In the genomic region with DNA sequence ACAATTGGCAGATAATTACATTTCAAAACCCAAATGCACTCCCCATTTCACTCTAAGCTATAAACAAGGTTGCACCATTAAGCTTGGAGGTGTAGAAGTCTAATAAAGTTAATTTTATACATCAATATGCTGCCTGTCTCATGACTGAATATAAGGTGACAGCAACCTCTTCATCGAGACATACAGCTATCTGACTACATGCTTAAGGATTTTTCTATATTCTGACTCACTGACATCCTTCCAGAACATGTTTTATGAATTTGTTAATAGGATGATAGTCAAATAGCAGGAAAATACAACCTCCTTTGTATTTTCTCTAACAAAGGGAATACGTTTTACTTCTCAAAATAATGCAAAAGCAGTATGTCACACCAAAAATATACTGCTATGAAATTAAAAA, we compare ENCODE assay signal across 23 cellular contexts.
A peak's percentile ranks its signal among the peaks of the same experiment; 100 is the strongest.
DNase-seq lines count a peak whose midpoint lies in the region; ATAC-seq and TF ChIP-seq lines count a peak whose summit lies in the region.
"Had no signal": no experiment of that assay in that cellular context is flagged by ENCODE, and none has a peak within 500 bp of the region (broad histone marks: within the 10 kb centered on the region; RNA-seq: fewer than 3 reads in every experiment).

No MANE protein-coding gene starts in this region.

- H3K36me3 Mint-ChIP-seq in activated naive CD4-positive, alpha-beta T cell treated with anti-CD3 and anti-CD28 coated beads, Interleukin-2, amount 50 U/mL, for 24 hours: peaks cover 42% of the 10 kb centered on the region
- H3K36me3 Mint-ChIP-seq in activated naive CD4-positive, alpha-beta T cell treated with anti-CD3 and anti-CD28 coated beads, Interleukin-2, amount 50 U/mL, for 72 hours: peaks cover 6 to 58% of the 10 kb centered on the region in 2 donors

- H3K4me1 Mint-ChIP-seq in activated naive CD4-positive, alpha-beta T cell treated with anti-CD3 and anti-CD28 coated beads, Interleukin-2, amount 50 U/mL, for 24 hours: peaks cover 70% of the 10 kb centered on the region

- H3K36me3 ChIP-seq in smooth muscle cell (ENCODE audit: low read depth): peaks cover 16% of the 10 kb centered on the region
- H3K36me3 ChIP-seq: prostate gland had no signal

- no peak overlapping the region for H3K4me3 Mint-ChIP-seq in activated naive CD4-positive, alpha-beta T cell treated with anti-CD3 and anti-CD28 coated beads, Interleukin-2, amount 50 U/mL, for 24 hours
- H3K4me3 Mint-ChIP-seq: activated CD8-positive, alpha-beta T cell treated with anti-CD3 and anti-CD28 coated beads for 36 hours; CD4-positive, alpha-beta T cell had no signal

- H3K9me3 Mint-ChIP-seq in activated naive CD4-positive, alpha-beta T cell treated with anti-CD3 and anti-CD28 coated beads, Interleukin-2, amount 50 U/mL, for 24 hours: no peaks in the 10 kb centered on the region
- H3K9me3 Mint-ChIP-seq in activated naive CD4-positive, alpha-beta T cell treated with anti-CD3 and anti-CD28 coated beads, Interleukin-2, amount 50 U/mL, for 72 hours: peaks cover 0 to 4% of the 10 kb centered on the region in 2 donors
- H3K9me3 Mint-ChIP-seq: CD4-positive, alpha-beta T cell had no signal

- H3K4me2 ChIP-seq in smooth muscle cell: peak overlapping the region; percentile 27

- H3K27ac Mint-ChIP-seq in activated naive CD4-positive, alpha-beta T cell treated with anti-CD3 and anti-CD28 coated beads, Interleukin-2, amount 50 U/mL, for 24 hours: peak overlapping the region; percentile 30
- no peak overlapping the region for H3K27ac Mint-ChIP-seq in activated naive CD4-positive, alpha-beta T cell treated with anti-CD3 and anti-CD28 coated beads, Interleukin-2, amount 50 U/mL, for 72 hours
- H3K27ac Mint-ChIP-seq: CD4-positive, alpha-beta T cell had no signal

- ATAC-seq in activated naive CD4-positive, alpha-beta T cell treated with anti-CD3 and anti-CD28 coated beads, Interleukin-2, amount 50 U/mL, for 72 hours: no peak
- 0 out of 3 replicates have a peak, but pooled peaks have one; percentile 4 for ATAC-seq in SK-N-SH treated with all-trans-retinoic acid at 6 μM for 48 hours
- ATAC-seq: activated CD8-positive, alpha-beta T cell treated with anti-CD3 and anti-CD28 coated beads for 36 hours; sciatic nerve had no signal

- no peaks in the 10 kb centered on the region for H3K9me3 ChIP-seq in smooth muscle cell (replicated peaks; ENCODE audit: low read depth)
- H3K9me3 ChIP-seq: prostate gland, vagina had no signal

- H3K27me3 Mint-ChIP-seq in activated naive CD4-positive, alpha-beta T cell treated with anti-CD3 and anti-CD28 coated beads, Interleukin-2, amount 50 U/mL, for 24 hours: no peaks in the 10 kb centered on the region
- H3K27me3 Mint-ChIP-seq: activated CD8-positive, alpha-beta T cell treated with anti-CD3 and anti-CD28 coated beads for 36 hours; CD4-positive, alpha-beta T cell had no signal

- no peak for DNase-seq in activated naive CD4-positive, alpha-beta T cell treated with anti-CD3 and anti-CD28 coated beads, Interleukin-2, amount 50 U/mL, for 72 hours (ENCODE audit: low spot score in 2 of 2)
- DNase-seq in fibroblast of mammary gland (ENCODE audit: low read depth) (peak; percentile 61), smooth muscle cell (lab: John Stamatoyannopoulos, UW; ENCODE audit: unreplicated experiment) (no peak), KG1 (lab: John Stamatoyannopoulos, UW) (no peak), A172 (ENCODE audit: low spot score) (no peak)
- DNase-seq in activated effector memory CD4-positive, alpha-beta T cell treated with Interleukin-2 at 50 U/mL for 16 hours: no peak
- DNase-seq: activated CD4-positive, CD25-positive, alpha-beta regulatory T cell treated with anti-CD3 and anti-CD28 coated beads, Interleukin-2, amount 50 U/mL, for 72 hours; activated CD8-positive, alpha-beta T cell treated with anti-CD3 and anti-CD28 coated beads for 36 hours; CD4-positive, alpha-beta T cell; GOT3; head of caudate nucleus; NCI-H2029 treated with DMSO at 0.1 percent for 48 hours; NCI-H345; NCI-H774; stimulated activated CD4-positive, alpha-beta T cell treated with anti-CD3 and anti-CD28 coated beads, Interleukin-15, amount 100 ng/mL, for 24 hours; stimulated activated naive CD4-positive, alpha-beta T cell treated with Interleukin-2 at 50 U/mL for 16 hours had no signal

- H3K79me2 ChIP-seq in smooth muscle cell (ENCODE audit: low read depth): peaks cover 53% of the 10 kb centered on the region

- no peak overlapping the region for H2AFZ ChIP-seq in smooth muscle cell (ENCODE audit: low read depth)

- peak overlapping the region; percentile 35 for H3K9ac ChIP-seq in smooth muscle cell (ENCODE audit: low read depth)

- WGBS in smooth muscle cell (ENCODE audit: low lambda C conversion rate): 88% methylated on average over 2 of the region's 2 CpGs

- H3K4me3 ChIP-seq in fibroblast of mammary gland (ENCODE audit: control insufficient read depth, low read depth, low read length) (no peak overlapping the region), smooth muscle cell (no peak overlapping the region)
- H3K4me3 ChIP-seq: prostate gland, vagina had no signal

- TF ChIP-seq CTCF in fibroblast of mammary gland (conservative IDR thresholded peaks at IDR 0.05; ENCODE audit: control insufficient read depth, insufficient read depth, low read depth, low read length): no peak
- TF ChIP-seq CTCF in smooth muscle cell (IDR thresholded peaks at IDR 0.05; ENCODE audit: borderline replicate concordance, insufficient read depth, poor library complexity, severe bottlenecking): no peak

- no peaks in the 10 kb centered on the region for H3K27me3 ChIP-seq in smooth muscle cell (ENCODE audit: low read depth)
- H3K27me3 ChIP-seq: vagina had no signal

- peaks cover 64% of the 10 kb centered on the region for H4K20me1 ChIP-seq in smooth muscle cell (ENCODE audit: low read depth)

- peaks cover 19% of the 10 kb centered on the region for H3F3A ChIP-seq in smooth muscle cell (ENCODE audit: low read depth)

- peaks cover 24% of the 10 kb centered on the region for H3K4me1 ChIP-seq in smooth muscle cell (ENCODE audit: low read depth)

- peak overlapping the region; percentile 63 for H3K27ac ChIP-seq in smooth muscle cell (ENCODE audit: low read depth)
- H3K27ac ChIP-seq: 22Rv1, prostate gland, RWPE1, vagina had no signal

TF ChIP-seq in SK-N-SH treated with all-trans-retinoic acid at 6 μM for 48 hours, 23 proteins besides CTCF, POLR2A, EP300 and RAD21:
- TF ChIP-seq RARB (CRISPR knock-in tag; IDR thresholded peaks at IDR 0.05) (no peak), TOX (CRISPR knock-in tag; IDR thresholded peaks at IDR 0.05; ENCODE audit: borderline replicate concordance) (no peak), PPARA (CRISPR knock-in tag; IDR thresholded peaks at IDR 0.05; ENCODE audit: borderline replicate concordance) (no peak), ZNF565 (CRISPR knock-in tag; conservative IDR thresholded peaks at IDR 0.05; ENCODE audit: low read depth) (no peak), ARNTL (CRISPR knock-in tag; IDR thresholded peaks at IDR 0.05; ENCODE audit: borderline replicate concordance, low read depth) (no peak), GLIS3 (CRISPR knock-in tag; IDR thresholded peaks at IDR 0.05) (no peak), ESRRG (CRISPR knock-in tag; IDR thresholded peaks at IDR 0.05) (no peak), BACH2 (CRISPR knock-in tag; IDR thresholded peaks at IDR 0.05; ENCODE audit: borderline replicate concordance) (no peak), ZNF8 (CRISPR knock-in tag; IDR thresholded peaks at IDR 0.05) (no peak), TCF4 (CRISPR knock-in tag; IDR thresholded peaks at IDR 0.05; ENCODE audit: borderline replicate concordance) (no peak), ZC3H10 (CRISPR knock-in tag; IDR thresholded peaks at IDR 0.05) (no peak)
- TF ChIP-seq, protein P1, sequence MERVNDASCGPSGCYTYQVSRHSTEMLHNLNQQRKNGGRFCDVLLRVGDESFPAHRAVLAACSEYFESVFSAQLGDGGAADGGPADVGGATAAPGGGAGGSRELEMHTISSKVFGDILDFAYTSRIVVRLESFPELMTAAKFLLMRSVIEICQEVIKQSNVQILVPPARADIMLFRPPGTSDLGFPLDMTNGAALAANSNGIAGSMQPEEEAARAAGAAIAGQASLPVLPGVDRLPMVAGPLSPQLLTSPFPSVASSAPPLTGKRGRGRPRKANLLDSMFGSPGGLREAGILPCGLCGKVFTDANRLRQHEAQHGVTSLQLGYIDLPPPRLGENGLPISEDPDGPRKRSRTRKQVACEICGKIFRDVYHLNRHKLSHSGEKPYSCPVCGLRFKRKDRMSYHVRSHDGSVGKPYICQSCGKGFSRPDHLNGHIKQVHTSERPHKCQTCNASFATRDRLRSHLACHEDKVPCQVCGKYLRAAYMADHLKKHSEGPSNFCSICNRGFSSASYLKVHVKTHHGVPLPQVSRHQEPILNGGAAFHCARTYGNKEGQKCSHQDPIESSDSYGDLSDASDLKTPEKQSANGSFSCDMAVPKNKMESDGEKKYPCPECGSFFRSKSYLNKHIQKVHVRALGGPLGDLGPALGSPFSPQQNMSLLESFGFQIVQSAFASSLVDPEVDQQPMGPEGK (CRISPR knock-in tag; IDR thresholded peaks at IDR 0.05; ENCODE audit: borderline replicate concordance): no peak
